ENCODE assay signal across 1 cellular context in the genomic region with DNA sequence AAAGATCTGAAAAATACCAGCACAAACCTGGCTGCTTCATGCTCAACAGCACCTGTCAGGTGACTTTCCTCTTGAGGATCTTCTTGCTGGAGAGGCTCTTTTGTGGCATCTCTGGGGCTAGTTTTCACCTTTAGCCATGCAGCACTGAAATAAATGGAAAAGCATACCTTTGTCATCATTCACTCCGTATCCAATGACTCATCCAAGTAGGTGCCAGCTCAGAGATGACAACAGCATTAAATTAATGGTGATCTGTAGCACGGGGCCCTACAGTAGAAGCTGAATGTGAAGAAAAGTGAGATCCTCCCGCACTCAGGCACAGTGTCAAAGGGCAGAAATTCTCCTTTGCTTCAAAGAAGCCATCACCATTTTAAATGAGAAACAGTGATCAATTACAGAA.
TF ChIP-seq lines count a peak whose summit lies in the region.

No MANE protein-coding gene starts in this region.

TF ChIP-seq in HEK293T, 16 proteins besides CTCF, POLR2A, EP300 and RAD21:
- TF ChIP-seq FOXM1 (IDR thresholded peaks at IDR 0.05; ENCODE audit: borderline replicate concordance) (no peak), HDGF (IDR thresholded peaks at IDR 0.05; ENCODE audit: borderline replicate concordance) (no peak), SUZ12 (IDR thresholded peaks at IDR 0.05) (no peak), NFRKB (IDR thresholded peaks at IDR 0.05) (no peak)
